ENCODE assay signal across 14 cellular contexts in genomic region chr11:47284151-47284550, GRCh38. TPM values are rescaled to one million over a fixed set of nuclear protein-coding genes. Genes with fewer than 3 reads are reported as not detected.
DNase-seq lines count a peak whose midpoint lies in the region; ATAC-seq, FAIRE-seq and TF ChIP-seq lines count a peak whose summit lies in the region.
"Had no signal": no experiment of that assay in that cellular context is flagged by ENCODE, and none has a peak within 500 bp of the region (broad histone marks: within the 10 kb centered on the region; RNA-seq: fewer than 3 reads in every experiment).

No MANE protein-coding gene starts in this region.

- no peak overlapping the region for H3K4me3 Mint-ChIP-seq in CD8-positive, alpha-beta T cell
- H3K4me3 Mint-ChIP-seq: CD14-positive monocyte; CD8-positive, alpha-beta memory T cell; IgD-negative memory B cell had no signal

- no peak for DNase-seq in CD8-positive, alpha-beta T cell
- DNase-seq in HCT116 (ENCODE audit: low read depth, low spot score): no peak
- DNase-seq in GM12878 (ENCODE audit: low read depth, low spot score): no peak
- DNase-seq in sigmoid colon: peak; percentile 20
- DNase-seq in NCI-H2029 (lab: John Stamatoyannopoulos, UW): no peak
- DNase-seq in hepatic stellate cell (ENCODE audit: low spot score): no peak
- DNase-seq: CD8-positive, alpha-beta memory T cell; DMS53; GF-D8; GM23248 had no signal

- H3K4me2 ChIP-seq in HCT116 (ENCODE audit: low read length) (no peak overlapping the region), GM12878 (ENCODE audit: control insufficient read depth, insufficient read depth) (no peak overlapping the region)
- H3K4me2 ChIP-seq: A549 had no signal

- RAD21 ChIA-PET in HCT116 (lab: Charles Lee; ENCODE audit: low non-redundant PET in 1 of 2, low total read pairs in 2 of 2, uncharacterized antibody in 2 of 2, unreplicated experiment in 2 of 2): no interaction called here
- RAD21 ChIA-PET in GM12878 (lab: Charles Lee; ENCODE audit: unreplicated experiment): no interaction called here

- no peaks in the 10 kb centered on the region for H3K9me3 Mint-ChIP-seq in CD8-positive, alpha-beta T cell
- H3K9me3 Mint-ChIP-seq: CD8-positive, alpha-beta memory T cell; IgD-negative memory B cell had no signal

- peaks cover 62% of the 10 kb centered on the region for H3K36me3 ChIP-seq in CD8-positive, alpha-beta T cell (ENCODE audit: insufficient read depth, low read length)
- H3K36me3 ChIP-seq in HCT116 (ENCODE audit: control insufficient read depth in 1 of 2, insufficient read depth in 2 of 2, low read length in 2 of 2): peaks cover 43 to 51% of the 10 kb centered on the region in 2 experiments
- H3K36me3 ChIP-seq in GM12878 (ENCODE audit: control insufficient read depth in 2 of 2, insufficient read depth in 2 of 2, low read length in 1 of 2): peaks cover 38 to 47% of the 10 kb centered on the region in 2 experiments
- peaks cover 73 to 100% (median 87%) of the 10 kb centered on the region in 4 donors for H3K36me3 ChIP-seq in sigmoid colon

- H3K27ac ChIP-seq in CD8-positive, alpha-beta T cell (ENCODE audit: low read depth, low read length): no peak overlapping the region
- H3K27ac ChIP-seq in HCT116 (ENCODE audit: low read depth, low read length) (no peak overlapping the region), GM12878 (ENCODE audit: control insufficient read depth, insufficient read depth) (no peak overlapping the region), sigmoid colon (no peak overlapping the region)
- H3K27ac ChIP-seq: A549, GM23248 had no signal

- TF ChIP-seq CTCF in CD8-positive, alpha-beta T cell (IDR thresholded peaks at IDR 0.05): no peak
- TF ChIP-seq CTCF in HCT116 (IDR thresholded peaks at IDR 0.05 in 2 of 3, conservative IDR thresholded peaks at IDR 0.05 in 1 of 3; ENCODE audit: borderline replicate concordance in 1 of 3, insufficient read depth in 1 of 3, low read depth in 2 of 3, low read length in 2 of 3) (no peak), GM12878 (IDR thresholded peaks at IDR 0.05 in 2 of 3, conservative IDR thresholded peaks at IDR 0.05 in 1 of 3; ENCODE audit: control insufficient read depth in 2 of 3, extremely low read depth in 1 of 3, insufficient read depth in 1 of 3, low read depth in 3 of 3, low read length in 3 of 3) (no peak), sigmoid colon (IDR thresholded peaks at IDR 0.05) (no peak)

- POLR2A ChIA-PET in CD8-positive, alpha-beta T cell (lab: Charles Lee): no interaction called here
- POLR2A ChIA-PET in HCT116 (lab: Charles Lee): no interaction called here
- POLR2A ChIA-PET in GM12878 (lab: Charles Lee): no interaction called here

- H3K9ac ChIP-seq in HCT116 (ENCODE audit: low read length) (no peak overlapping the region), GM12878 (ENCODE audit: control insufficient read depth, insufficient read depth, low read length) (no peak overlapping the region)
- H3K9ac ChIP-seq: GM23248 had no signal

- no peaks in the 10 kb centered on the region for H3K27me3 ChIP-seq in CD8-positive, alpha-beta T cell (ENCODE audit: insufficient read depth, low read length)
- no peaks in the 10 kb centered on the region for H3K27me3 ChIP-seq in HCT116 (ENCODE audit: insufficient read depth, low read length)
- H3K27me3 ChIP-seq in GM12878 (replicated peaks in 1 of 2; ENCODE audit: control insufficient read depth in 2 of 2, insufficient read depth in 2 of 2, low read length in 1 of 2): no peaks in the 10 kb centered on the region
- H3K27me3 ChIP-seq in sigmoid colon: no peaks in the 10 kb centered on the region

- 100% methylated on average over 4 of the region's 4 CpGs for WGBS in GM12878 (ENCODE audit: insufficient coverage, insufficient replicate concordance, low lambda C conversion rate, missing lambda C conversion rate)
- 96 to 97% methylated on average over 4 of the region's 4 CpGs for WGBS in sigmoid colon, 2 donors

- H3K27me3 Mint-ChIP-seq in CD8-positive, alpha-beta T cell (ENCODE audit: low read depth): no peaks in the 10 kb centered on the region
- H3K27me3 Mint-ChIP-seq: CD8-positive, alpha-beta memory T cell; IgD-negative memory B cell had no signal

- no peaks in the 10 kb centered on the region for H3K9me2 ChIP-seq in HCT116 (ENCODE audit: insufficient read depth)

- no peaks in the 10 kb centered on the region for H3K4me1 Mint-ChIP-seq in CD8-positive, alpha-beta T cell (ENCODE audit: low read depth)
- H3K4me1 Mint-ChIP-seq: CD14-positive monocyte, IgD-negative memory B cell had no signal

- no peaks in the 10 kb centered on the region for H3K9me3 ChIP-seq in CD8-positive, alpha-beta T cell (ENCODE audit: low read length)
- H3K9me3 ChIP-seq in HCT116 (ENCODE audit: control insufficient read depth in 1 of 2, insufficient read depth in 1 of 2, low read depth in 1 of 2, low read length in 2 of 2): no peaks in the 10 kb centered on the region
- H3K9me3 ChIP-seq in GM12878 (replicated peaks; ENCODE audit: control insufficient read depth, insufficient read depth, low read length): no peaks in the 10 kb centered on the region
- H3K9me3 ChIP-seq in sigmoid colon: no peaks in the 10 kb centered on the region
- H3K9me3 ChIP-seq: A549 had no signal

- H2AFZ ChIP-seq in HCT116 (ENCODE audit: low read depth, low read length, poor library complexity, severe bottlenecking) (no peak overlapping the region), GM12878 (ENCODE audit: control insufficient read depth, low read depth, low read length) (no peak overlapping the region)
- H2AFZ ChIP-seq: GM23248 had no signal

- H3K4me1 ChIP-seq in CD8-positive, alpha-beta T cell (ENCODE audit: insufficient read depth, low read length): no peaks in the 10 kb centered on the region
- H3K4me1 ChIP-seq in HCT116 (ENCODE audit: control insufficient read depth in 1 of 2, insufficient read depth in 2 of 2, low read length in 2 of 2) (no peaks in the 10 kb centered on the region), GM12878 (ENCODE audit: control insufficient read depth, insufficient read depth, low read length) (no peaks in the 10 kb centered on the region), sigmoid colon (no peaks in the 10 kb centered on the region)
- H3K4me1 ChIP-seq: A549 had no signal

- no peaks in the 10 kb centered on the region for H3K79me2 ChIP-seq in HCT116 (ENCODE audit: insufficient read depth, low read length)
- H3K79me2 ChIP-seq in GM12878 (ENCODE audit: control insufficient read depth, insufficient read depth, low read length): no peaks in the 10 kb centered on the region

- no peak overlapping the region for H3K4me3 ChIP-seq in CD8-positive, alpha-beta T cell (ENCODE audit: low read depth, low read length)
- no peak overlapping the region for H3K4me3 ChIP-seq in HCT116 (replicated peaks in 1 of 2; ENCODE audit: low read depth in 1 of 2, low read length in 2 of 2)
- H3K4me3 ChIP-seq in GM12878: no peak overlapping the region
- H3K4me3 ChIP-seq in sigmoid colon: no peak overlapping the region
- H3K4me3 ChIP-seq: A549, GM23248 had no signal

- in situ Hi-C loops in GM12878 (cut with MboI): no loop called here

- intact Hi-C loops in CD8-positive, alpha-beta T cell (cut with DNase I, micrococcal nuclease): no loop called here
- intact Hi-C loops in HCT116 (cut with micrococcal nuclease): no loop called here
- intact Hi-C loops in GM12878 (cut with micrococcal nuclease; ENCODE audit: unreplicated experiment): no loop called here
- intact Hi-C loops in sigmoid colon (cut with DNase I): no loop called here

- SMC1A ChIA-PET in GM12878 (lab: Charles Lee; ENCODE audit: uncharacterized antibody, unreplicated experiment): no interaction called here

- peak overlapping the region; percentile 16 for H3K27ac Mint-ChIP-seq in CD8-positive, alpha-beta T cell

- no peak for FAIRE-seq in GM12878 (lab: Jason Lieb, UNC)
- FAIRE-seq: A549, H54 had no signal

- H4K20me1 ChIP-seq in HCT116 (ENCODE audit: insufficient read depth) (no peaks in the 10 kb centered on the region), GM12878 (ENCODE audit: control insufficient read depth, insufficient read depth) (no peaks in the 10 kb centered on the region)

- TF ChIP-seq POLR2A in HCT116 (IDR thresholded peaks at IDR 0.05; ENCODE audit: borderline replicate concordance, extremely low read depth, insufficient read depth, insufficient read length) (no peak), GM12878 (IDR thresholded peaks at IDR 0.05; ENCODE audit: low read depth, low read length) (no peak), sigmoid colon (IDR thresholded peaks at IDR 0.05) (no peak)

- TF ChIP-seq RAD21 in HCT116 (IDR thresholded peaks at IDR 0.05; ENCODE audit: low read depth) (no peak), GM12878 (IDR thresholded peaks at IDR 0.05; ENCODE audit: insufficient read depth, low read depth, low read length) (no peak)

- BruUV-seq in HCT116 (replicated peaks; lab: Mats Ljungman, UMichigan): TSS peak; percentile 33
- BruUV-seq in GM12878 (replicated peaks; lab: Mats Ljungman, UMichigan): TSS peak; percentile 45

- CTCF ChIA-PET in CD8-positive, alpha-beta T cell (lab: Charles Lee): interaction anchor here (0.7 to 0.8 kb wide), 2 partner anchors 11 to 13 kb away, joined by 3 read pairs; no protein-coding TSS in a partner anchor
- CTCF ChIA-PET in HCT116 (lab: Charles Lee) (no interaction called here), GM12878 (lab: Yijun Ruan, JAX) (no interaction called here)

- TF ChIP-seq EP300 in GM12878 (IDR thresholded peaks at IDR 0.05; ENCODE audit: borderline replicate concordance in 1 of 2, control insufficient read depth in 1 of 2, low read depth in 2 of 2, low read length in 2 of 2) (no peak), sigmoid colon (IDR thresholded peaks at IDR 0.05) (no peak)

- H3K36me3 Mint-ChIP-seq in CD8-positive, alpha-beta T cell: peaks cover 91% of the 10 kb centered on the region

- no peak for ATAC-seq in CD8-positive, alpha-beta T cell
- no peak for ATAC-seq in HCT116
- no peak for ATAC-seq in GM12878
- ATAC-seq: A549 had no signal

RNA-seq across cellular contexts. Expression of gene MADD, which starts 14.2 kb away (rescaled TPM):
- 100 to 1,000 TPM; 191 to 196 TPM for total RNA-seq in CD8-positive, alpha-beta T cell
- total RNA-seq in HCT116 (2021; ENCODE audit: unreplicated experiment) (37.1 TPM), GM12878 (2014; rRNA removed) (17.1 and 19.2 TPM in 2 replicates), GM12878 (2014; rRNA removed; fragmentation: Illumina TruSeq; extraction: Trizol) (14.9 and 15.6 TPM in 2 replicates), GM12878 (2021) (33.8 and 35.3 TPM in 2 replicates), sigmoid colon (10 to 100 TPM; 25.8 to 55.7 (median 33.6) TPM)
- 28.7 and 30.1 TPM in 2 replicates for polyA plus RNA-seq in HCT116 (2012)
- total RNA-seq in GM12878 (2013; cell fraction: nucleolus; rRNA removed): 59.9 and 70.7 TPM in 2 replicates
- 15.8 TPM for polyA plus RNA-seq in GM12878 (2011; ENCODE audit: low read depth)
- polyA plus RNA-seq in GM12878 (2011; rRNA removed) (14.4 and 26.5 TPM in 2 replicates), GM12878 (2014; fragmentation: Illumina TruSeq; extraction: Trizol) (16.8 and 22.8 TPM in 2 replicates), GM12878 (2014; fragmentation: Nextera tagmentation; extraction: Ambion mirVana) (1 to 10 TPM in 1 of 2 experiments, under 1 TPM in 1; 0.47 to 1.6 TPM), GM12878 (2014; rRNA removed) (28.0 and 35.4 TPM in 2 replicates), GM12878 (2016; fragmentation: Nextera tagmentation; extraction: Ambion mirVana) (10 to 100 TPM; 15.1 to 16.0 TPM), sigmoid colon (10 to 100 TPM; 18.6 to 32.5 (median 19.2) TPM)
- polyA plus RNA-seq in GM12878 (2011; cell fraction: cytosol; rRNA removed): 26.3 and 42.3 TPM in 2 replicates
- 74.5 and 93.8 TPM in 2 replicates for polyA plus RNA-seq in GM12878 (2011; cell fraction: nucleus; rRNA removed)
- 19.2 and 23.1 TPM in 2 replicates for polyA plus RNA-seq in GM12878 (2012)
- polyA minus RNA-seq in GM12878 (2011; rRNA and poly(A)+ RNA removed): 34.8 and 40.8 TPM in 2 replicates
- 11.5 and 17.7 TPM in 2 replicates for polyA minus RNA-seq in GM12878 (2011; cell fraction: cytosol; rRNA and poly(A)+ RNA removed)
- polyA minus RNA-seq in GM12878 (2011; cell fraction: nucleus; rRNA and poly(A)+ RNA removed): 30.0 and 52.7 TPM in 2 replicates

RNA-seq across cellular contexts. Expression of gene NR1H3, which starts 26.4 kb away (rescaled TPM):
- total RNA-seq in CD8-positive, alpha-beta T cell: 1 to 10 TPM; 1.3 to 1.5 TPM
- total RNA-seq in HCT116 (2021; ENCODE audit: unreplicated experiment) (23.5 TPM), GM12878 (2014; rRNA removed) (3.8 and 4.3 TPM in 2 replicates), GM12878 (2014; rRNA removed; fragmentation: Illumina TruSeq; extraction: Trizol) (2.9 and 3.4 TPM in 2 replicates), GM12878 (2021) (5.2 TPM in 2 replicates), sigmoid colon (10 to 100 TPM; 30.3 to 54.5 (median 40.2) TPM)
- 27.0 and 27.2 TPM in 2 replicates for polyA plus RNA-seq in HCT116 (2012)
- total RNA-seq in GM12878 (2013; cell fraction: nucleolus; rRNA removed): 10.7 and 12.1 TPM in 2 replicates
- polyA plus RNA-seq in GM12878 (2011; ENCODE audit: low read depth): 2.7 TPM
- polyA plus RNA-seq in GM12878 (2011; rRNA removed) (4.1 and 6.2 TPM in 2 replicates), GM12878 (2014; fragmentation: Illumina TruSeq; extraction: Trizol) (0.27 and 2.6 TPM in 2 replicates), GM12878 (2014; fragmentation: Nextera tagmentation; extraction: Ambion mirVana) (1 to 10 TPM; 3.5 to 4.4 TPM), GM12878 (2014; rRNA removed) (4.7 and 4.8 TPM in 2 replicates), GM12878 (2016; fragmentation: Nextera tagmentation; extraction: Ambion mirVana) (1 to 10 TPM; 5.5 to 8.9 TPM), sigmoid colon (10 to 100 TPM; 57.3 to 90.1 (median 61.5) TPM)
- polyA plus RNA-seq in GM12878 (2011; cell fraction: cytosol; rRNA removed): 8.0 and 9.0 TPM in 2 replicates
- polyA plus RNA-seq in GM12878 (2011; cell fraction: nucleus; rRNA removed): 10.2 and 12.5 TPM in 2 replicates
- polyA plus RNA-seq in GM12878 (2012): 3.4 and 5.0 TPM in 2 replicates
- polyA minus RNA-seq in GM12878 (2011; rRNA and poly(A)+ RNA removed): 9.2 and 13.9 TPM in 2 replicates
- polyA minus RNA-seq in GM12878 (2011; cell fraction: cytosol; rRNA and poly(A)+ RNA removed): 3.2 and 8.5 TPM in 2 replicates
- polyA minus RNA-seq in GM12878 (2011; cell fraction: nucleus; rRNA and poly(A)+ RNA removed): 2.2 and 3.2 TPM in 2 replicates

RNA-seq across cellular contexts. Expression of gene ACP2, which starts 35.5 kb away (rescaled TPM):
- total RNA-seq in CD8-positive, alpha-beta T cell: 10 to 100 TPM; 18.3 to 22.6 TPM
- total RNA-seq in HCT116 (2021; ENCODE audit: unreplicated experiment): 21.5 TPM
- 18.0 and 19.6 TPM in 2 replicates for polyA plus RNA-seq in HCT116 (2012)
- 32.3 and 32.4 TPM in 2 replicates for total RNA-seq in GM12878 (2013; cell fraction: nucleolus; rRNA removed)
- total RNA-seq in GM12878 (2014; rRNA removed): 7.2 and 10.6 TPM in 2 replicates
- 5.0 and 5.6 TPM in 2 replicates for total RNA-seq in GM12878 (2014; rRNA removed; fragmentation: Illumina TruSeq; extraction: Trizol)
- 9.6 and 10.3 TPM in 2 replicates for total RNA-seq in GM12878 (2021)
- 10.4 TPM for polyA plus RNA-seq in GM12878 (2011; ENCODE audit: low read depth)
- 3.4 and 8.0 TPM in 2 replicates for polyA plus RNA-seq in GM12878 (2011; rRNA removed)
- polyA plus RNA-seq in GM12878 (2011; cell fraction: cytosol; rRNA removed): 10.2 and 11.4 TPM in 2 replicates
- polyA plus RNA-seq in GM12878 (2011; cell fraction: nucleus; rRNA removed): 37.0 and 38.6 TPM in 2 replicates
- polyA plus RNA-seq in GM12878 (2012): 9.1 and 11.0 TPM in 2 replicates
- 3.2 and 6.0 TPM in 2 replicates for polyA plus RNA-seq in GM12878 (2014; fragmentation: Illumina TruSeq; extraction: Trizol)
- polyA plus RNA-seq in GM12878 (2014; fragmentation: Nextera tagmentation; extraction: Ambion mirVana): 1 to 10 TPM in 1 of 2 experiments, under 1 TPM in 1; 0.98 to 1.1 TPM
- polyA plus RNA-seq in GM12878 (2014; rRNA removed): 11.7 and 14.3 TPM in 2 replicates
- polyA plus RNA-seq in GM12878 (2016; fragmentation: Nextera tagmentation; extraction: Ambion mirVana): 1 to 10 TPM; 6.9 to 7.9 TPM
- polyA minus RNA-seq in GM12878 (2011; rRNA and poly(A)+ RNA removed): 15.2 and 21.1 TPM in 2 replicates
- polyA minus RNA-seq in GM12878 (2011; cell fraction: cytosol; rRNA and poly(A)+ RNA removed): 7.9 and 8.9 TPM in 2 replicates
- polyA minus RNA-seq in GM12878 (2011; cell fraction: nucleus; rRNA and poly(A)+ RNA removed): 21.9 and 35.3 TPM in 2 replicates
- 10 to 100 TPM; 30.7 to 54.0 (median 34.9) TPM for total RNA-seq in sigmoid colon
- 10 to 100 TPM; 15.6 to 50.9 (median 25.4) TPM for polyA plus RNA-seq in sigmoid colon
